Comparison of ENCODE assay signal across 8 cellular contexts in the genomic region with DNA sequence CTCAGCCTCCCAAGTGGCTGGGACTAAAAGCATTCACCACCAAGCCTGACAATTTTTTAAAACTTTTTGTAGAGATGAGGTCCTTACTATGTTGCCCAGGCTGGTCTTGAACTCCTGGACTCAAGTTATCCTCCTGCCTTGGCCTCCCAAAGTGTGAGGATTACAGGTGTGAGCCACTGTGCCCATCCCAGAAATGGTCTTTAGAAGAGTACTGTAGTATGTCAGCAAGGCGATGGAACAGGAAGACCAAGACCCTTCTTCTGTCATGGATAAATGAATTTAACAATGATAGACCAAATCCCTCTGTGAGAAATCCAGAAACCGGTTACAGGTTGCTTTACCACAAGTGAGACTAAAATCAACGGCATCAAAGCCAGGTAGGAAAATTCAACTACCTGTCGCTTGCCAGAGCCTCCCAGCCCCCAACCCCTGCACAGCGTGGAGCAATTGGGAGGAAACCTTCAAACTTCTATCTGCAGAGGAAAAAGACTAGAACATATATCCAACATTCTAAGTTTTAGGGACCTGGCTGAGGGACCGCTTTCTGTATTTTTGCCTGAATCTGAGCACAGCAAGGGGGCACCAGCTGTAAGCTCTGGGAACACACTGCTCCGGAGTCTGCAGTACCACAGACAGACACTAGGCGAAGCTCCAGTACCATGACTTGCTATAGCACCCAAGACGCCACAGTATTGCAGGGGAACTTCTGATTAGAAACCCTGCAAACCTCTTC. TPM values are rescaled to one million over a fixed set of nuclear protein-coding genes. Genes with fewer than 3 reads are reported as not detected.
DNase-seq lines count a peak whose midpoint lies in the region; ATAC-seq and TF ChIP-seq lines count a peak whose summit lies in the region.

No MANE protein-coding gene starts in this region.

- no peaks in the 10 kb centered on the region for H4K20me1 ChIP-seq in IMR-90 (ENCODE audit: insufficient read depth, low read length)
- no peaks in the 10 kb centered on the region for H4K20me1 ChIP-seq in OCI-LY7 (ENCODE audit: insufficient read depth, low read length)

- H3K4me1 ChIP-seq in IMR-90 (ENCODE audit: control insufficient read depth, insufficient read depth, low read length): no peaks in the 10 kb centered on the region
- no peaks in the 10 kb centered on the region for H3K4me1 ChIP-seq in OCI-LY7 (ENCODE audit: insufficient read depth, low read length, poor library complexity, severe bottlenecking)
- peaks cover 0 to 9% (median 5%) of the 10 kb centered on the region in 4 donors for H3K4me1 ChIP-seq in stomach

- in situ Hi-C loops in IMR-90 (cut with MboI; ENCODE audit: low sequenced_read_pairs): no loop called here

- intact Hi-C loops in IMR-90 (cut with micrococcal nuclease) (no loop called here), OCI-LY7 (cut with micrococcal nuclease; ENCODE audit: unreplicated experiment) (loop anchor here (1.0 to 2.0 kb wide), 5 partner anchors 38 to 349 kb away; no protein-coding TSS in a partner anchor), stomach (cut with DNase I; ENCODE audit: low total_unique reads) (no loop called here)

- no peaks in the 10 kb centered on the region; the same call in 1 of the 2 replicates for H3K27me3 ChIP-seq in IMR-90 (ENCODE audit: control insufficient read depth, insufficient read depth, low read length)
- H3K27me3 ChIP-seq in stomach: peaks cover 0 to 25% (median 3%) of the 10 kb centered on the region in 3 donors

- no peak overlapping the region for H3K27ac Mint-ChIP-seq in neural crest cell (ENCODE audit: unreplicated experiment)

- H4K8ac ChIP-seq in IMR-90 (ENCODE audit: low read depth in 2 of 2, low read length in 2 of 2): no peak overlapping the region

- H2BK15ac ChIP-seq in IMR-90 (ENCODE audit: low read depth, low read length): no peak overlapping the region

- CTCF ChIA-PET in IMR-90 (lab: Yijun Ruan, JAX): interaction anchor here (0.6 to 1.3 kb wide), 9 partner anchors 12 to 81 kb away, joined by 3 to 6 read pairs (median 3); partner anchors contain the start of gene LYZ
- CTCF ChIA-PET in OCI-LY7 (lab: Charles Lee; ENCODE audit: unreplicated experiment): interaction anchor here (0.6 kb wide), 2 partner anchors 93 to 280 kb away, joined by 3 read pairs; no protein-coding TSS in a partner anchor

- no peaks in the 10 kb centered on the region for H3K9me1 ChIP-seq in IMR-90 (ENCODE audit: insufficient read depth, low read length)

- no peak overlapping the region for H4K91ac ChIP-seq in IMR-90 (ENCODE audit: insufficient read depth, low read depth, low read length)

- H3K27me3 Mint-ChIP-seq in neural crest cell (ENCODE audit: low read depth): peaks cover 27% of the 10 kb centered on the region

- ATAC-seq in GM21717 (IDR thresholded peaks at IDR 0.05; ENCODE audit: unreplicated experiment) (peak; percentile 100), IMR-90 (ENCODE audit: low read depth) (peak; percentile 100)

- no peaks in the 10 kb centered on the region for H3K4me1 Mint-ChIP-seq in neural crest cell

- peak; percentile 77 for TF ChIP-seq CTCF in IMR-90 (conservative IDR thresholded peaks at IDR 0.05; ENCODE audit: low read depth, low read length)
- TF ChIP-seq CTCF in OCI-LY7 (conservative IDR thresholded peaks at IDR 0.05; ENCODE audit: low read length): peak; percentile 99
- TF ChIP-seq CTCF in neural crest cell (conservative IDR thresholded peaks at IDR 0.05): peak; percentile 87
- peak in 5 of 7 experiments; percentile 83 to 96 (median 88) for TF ChIP-seq CTCF in stomach (IDR thresholded peaks at IDR 0.05)

- H3K4me2 ChIP-seq in IMR-90 (ENCODE audit: low read depth, low read length): no peak overlapping the region
- no peak overlapping the region for H3K4me2 ChIP-seq in OCI-LY7 (ENCODE audit: low read length)

- H3K56ac ChIP-seq in IMR-90 (ENCODE audit: extremely low read depth, insufficient read depth, low read length): no peak overlapping the region

- H2BK120ac ChIP-seq in IMR-90 (ENCODE audit: low read depth, low read length): no peak overlapping the region

- no peak overlapping the region for H2BK20ac ChIP-seq in IMR-90 (ENCODE audit: low read depth, low read length)

- no peak overlapping the region for H2AK9ac ChIP-seq in IMR-90 (replicated peaks; ENCODE audit: low read depth, low read length, poor library complexity)

- H2AFZ ChIP-seq in IMR-90 (replicated peaks; ENCODE audit: low read length, poor library complexity) (no peak overlapping the region), OCI-LY7 (ENCODE audit: low read length) (no peak overlapping the region)

- H3K9me3 ChIP-seq in IMR-90 (ENCODE audit: control insufficient read depth, insufficient read depth, low read length) (no peaks in the 10 kb centered on the region), OCI-LY7 (ENCODE audit: low read length) (no peaks in the 10 kb centered on the region), stomach (no peaks in the 10 kb centered on the region)

- H3K9ac ChIP-seq in IMR-90 (ENCODE audit: low read depth, low read length): no peak overlapping the region

- no peak overlapping the region for H3K18ac ChIP-seq in IMR-90 (ENCODE audit: low read depth, low read length)

- TF ChIP-seq POLR2A in IMR-90 (IDR thresholded peaks at IDR 0.05; ENCODE audit: low read depth, low read length): no peak
- TF ChIP-seq POLR2A in stomach (IDR thresholded peaks at IDR 0.05): no peak

- TF ChIP-seq EP300 in stomach (IDR thresholded peaks at IDR 0.05): no peak

- H2AK5ac ChIP-seq in IMR-90 (ENCODE audit: low read depth, low read length): no peak overlapping the region

- H3K23ac ChIP-seq in IMR-90 (ENCODE audit: low read depth, low read length): no peak overlapping the region

- BruUV-seq in IMR-90 (replicated peaks; lab: Mats Ljungman, UMichigan): no TSS peak
- no TSS peak for BruUV-seq in OCI-LY7 (replicated peaks; lab: Mats Ljungman, UMichigan)

- DNase-seq in Daoy (ENCODE audit: low read depth) (peak; percentile 82), IMR-90 (peak; percentile 76), OCI-LY7 (ENCODE audit: low spot score) (peak; percentile 87), fibroblast of gingiva (ENCODE audit: low read depth) (peak; percentile 64), neural crest cell (ENCODE audit: low read depth, low spot score) (peak; percentile 84), stomach (peak; percentile 90)
- peak; percentile 84 for DNase-seq in activated CD8-positive, alpha-beta memory T cell treated with anti-CD3 and anti-CD28 coated beads, Interleukin-2, amount 50 U/mL, for 48 hours

- H3K14ac ChIP-seq in IMR-90 (replicated peaks; ENCODE audit: low read depth, low read length): no peak overlapping the region

- H4K5ac ChIP-seq in IMR-90 (ENCODE audit: low read depth, low read length): no peak overlapping the region

- dilution Hi-C loops in IMR-90 (cut with HindIII; ENCODE audit: low sequenced_read_pairs, unreplicated experiment): no loop called here

- 8% methylated on average over 2 of the region's 9 CpGs; no CpG with 5 or more reads in 1 of the 2 experiments for WGBS in IMR-90 (ENCODE audit: extremely low coverage in 2 of 2, insufficient read length in 1 of 2), 2 experiments
- 17 to 22% (median 19%) methylated on average over 9 of the region's 9 CpGs for WGBS in stomach, 5 donors

- no peaks in the 10 kb centered on the region for H3K79me2 ChIP-seq in OCI-LY7 (ENCODE audit: insufficient read depth, low read depth, low read length)

- H3K9me3 Mint-ChIP-seq in neural crest cell: no peaks in the 10 kb centered on the region

- H3K36me3 Mint-ChIP-seq in neural crest cell (ENCODE audit: low read depth): no peaks in the 10 kb centered on the region

- H3K4me3 Mint-ChIP-seq in neural crest cell: no peak overlapping the region

- no peaks in the 10 kb centered on the region for H3K36me3 ChIP-seq in IMR-90 (ENCODE audit: control insufficient read depth, insufficient read depth, low read length)
- no peaks in the 10 kb centered on the region for H3K36me3 ChIP-seq in OCI-LY7 (ENCODE audit: insufficient read depth, low read length)
- H3K36me3 ChIP-seq in stomach: no peaks in the 10 kb centered on the region

- H3K4ac ChIP-seq in IMR-90 (ENCODE audit: low read depth, low read length): no peak overlapping the region

- H2BK5ac ChIP-seq in IMR-90 (ENCODE audit: low read depth, low read length, poor library complexity, severe bottlenecking): no peak overlapping the region

- TF ChIP-seq RAD21 in IMR-90 (IDR thresholded peaks at IDR 0.05; ENCODE audit: low read length): peak; percentile 73

- H3K79me1 ChIP-seq in IMR-90 (ENCODE audit: low read depth in 1 of 2, low read length in 2 of 2): no peaks in the 10 kb centered on the region

- H3K4me3 ChIP-seq in IMR-90 (ENCODE audit: insufficient read depth, low read depth, low read length) (no peak overlapping the region), OCI-LY7 (ENCODE audit: low read depth, low read length, poor library complexity, severe bottlenecking) (no peak overlapping the region), stomach (no peak overlapping the region)

- H3K9me2 ChIP-seq in OCI-LY7 (ENCODE audit: insufficient read depth, low read length): no peaks in the 10 kb centered on the region

- no peak overlapping the region for H3K27ac ChIP-seq in IMR-90 (ENCODE audit: insufficient read depth, low read length)
- no peak overlapping the region for H3K27ac ChIP-seq in OCI-LY7 (ENCODE audit: low read depth, low read length, poor library complexity, severe bottlenecking)
- H3K27ac ChIP-seq in stomach: no peak overlapping the region

- POLR2A ChIA-PET in IMR-90 (lab: Charles Lee; ENCODE audit: unreplicated experiment) (no interaction called here), OCI-LY7 (lab: Charles Lee) (interaction anchor here (0.6 kb wide), 3 partner anchors 17 to 267 kb away, joined by 3 read pairs; no protein-coding TSS in a partner anchor)

RNA-seq across cellular contexts. Expression of gene CPSF6, which starts 51.3 kb away (rescaled TPM):
- 30.6 and 35.3 TPM in 2 replicates for total RNA-seq in Daoy (2014; rRNA removed; shearing (Covaris generic))
- total RNA-seq in IMR-90 (2012; rRNA removed): 9.1 and 13.9 TPM in 2 replicates
- polyA plus RNA-seq in IMR-90 (2012; rRNA removed): 39.3 and 40.7 TPM in 2 replicates
- 6.3 and 19.2 TPM in 2 replicates for polyA plus RNA-seq in IMR-90 (2012; cell fraction: cytosol; rRNA removed)
- 33.6 and 40.9 TPM in 2 replicates for polyA plus RNA-seq in IMR-90 (2012; cell fraction: nucleus; rRNA removed; ENCODE audit: low replicate concordance)
- 90.4 and 207 TPM in 2 replicates for total RNA-seq in OCI-LY7 (2014; rRNA removed; shearing (Covaris generic))
- 163 and 165 TPM in 2 replicates for total RNA-seq in OCI-LY7 (2022)
- 172 and 190 TPM in 2 replicates for total RNA-seq in neural crest cell
- 100 to 1,000 TPM in 1 of 5 donors, 10 to 100 TPM in 4; 40.6 to 113 (median 53.7) TPM for total RNA-seq in stomach
- 10 to 100 TPM; 14.9 to 19.2 (median 16.4) TPM for polyA plus RNA-seq in stomach

RNA-seq across cellular contexts. Expression of gene LYZ, which starts 57.5 kb away (rescaled TPM):
- not detected in 2 replicates for total RNA-seq in Daoy (2014; rRNA removed; shearing (Covaris generic))
- total RNA-seq in IMR-90 (2012; rRNA removed) (not detected in 2 replicates), OCI-LY7 (2022) (0.29 TPM in 1 of 2 replicates, not detected in the other), neural crest cell (0.26 TPM in 1 of 2 replicates, not detected in the other), stomach (1,000 to 10,000 TPM in 1 of 5 donors, 100 to 1,000 TPM in 2, 10 to 100 TPM in 2; 24.0 to 2,662 (median 177) TPM)
- polyA plus RNA-seq in IMR-90 (2012; rRNA removed) (not detected in 2 replicates), stomach (100 to 1,000 TPM; 134 to 541 (median 503) TPM)
- not detected in 2 replicates for polyA plus RNA-seq in IMR-90 (2012; cell fraction: cytosol; rRNA removed)
- polyA plus RNA-seq in IMR-90 (2012; cell fraction: nucleus; rRNA removed; ENCODE audit: low replicate concordance): not detected in 2 replicates
- not detected in 2 replicates for total RNA-seq in OCI-LY7 (2014; rRNA removed; shearing (Covaris generic))

Comparison
In these comparisons a context has a peak if more than half of its experiments do, and no peak if none do; other contexts are left out.
1. RNA of gene LYZ, which starts 57.5 kb away (total RNA-seq): 24.0 to 2,662 TPM in stomach; 0.29 TPM in OCI-LY7, 0.26 TPM in neural crest cell, not detected in Daoy and not detected in IMR-90; every median in the first group is over 10 times any median in the second.
2. Peak in every context shown above with its lines, with median percentiles within 50 percentile points of each other: DNase-seq and CTCF ChIP-seq.